ENCODE assay signal across 9 cellular contexts in the genomic region with DNA sequence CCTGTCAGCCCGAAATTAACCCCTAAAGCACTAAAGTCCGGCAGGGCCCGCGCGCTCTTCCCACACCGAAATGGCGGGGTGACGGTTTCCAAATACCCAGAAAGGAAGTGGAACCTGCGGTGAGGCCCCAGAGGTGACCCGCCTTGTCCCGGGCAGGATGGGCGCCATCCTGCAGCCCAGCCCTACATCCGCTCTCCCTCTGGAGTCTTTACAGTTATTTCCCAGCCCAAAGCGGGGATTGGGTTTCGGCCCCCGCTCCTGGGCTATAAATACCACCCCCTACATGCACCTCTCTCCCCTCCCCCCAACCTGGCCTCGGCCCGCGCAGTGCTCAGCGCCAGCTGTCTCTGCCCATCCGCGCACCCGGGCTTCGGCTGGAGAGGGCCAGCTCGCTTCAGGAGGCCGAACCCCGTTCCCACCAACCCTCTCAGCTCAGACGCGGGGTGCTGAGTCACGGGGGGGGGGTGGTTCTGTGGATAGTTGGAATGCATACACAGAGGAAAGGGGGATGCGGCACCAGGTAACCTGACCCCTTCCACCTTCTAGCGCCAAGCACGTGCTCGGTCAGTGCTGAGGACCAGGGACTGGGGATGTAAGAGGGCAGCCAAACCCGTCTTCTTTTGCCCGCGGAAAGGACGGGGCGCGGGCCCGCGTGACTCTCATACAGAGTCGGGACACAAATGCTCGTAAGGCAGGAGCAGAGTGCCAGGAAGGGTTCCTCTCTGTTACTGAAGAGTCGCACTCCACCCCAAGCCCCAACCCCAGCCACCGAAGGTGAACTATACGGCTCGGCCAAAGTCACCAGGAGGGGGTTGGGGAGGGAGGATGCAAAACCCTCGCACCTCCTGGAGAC. TPM values are rescaled to one million over a fixed set of nuclear protein-coding genes. Genes with fewer than 3 reads are reported as not detected.
DNase-seq lines count a peak whose midpoint lies in the region; ATAC-seq and TF ChIP-seq lines count a peak whose summit lies in the region.
"Had no signal": no experiment of that assay in that cellular context is flagged by ENCODE, and none has a peak within 500 bp of the region (broad histone marks: within the 10 kb centered on the region; RNA-seq: fewer than 3 reads in every experiment).

Gene TUBA4B (plus strand): TSS at position 344 of the 853 bp plus-strand sequence. CDS start 165 bp downstream, at position 509.

- no peaks in the 10 kb centered on the region; the same call in 1 of the 2 replicates for H3K36me3 ChIP-seq in Karpas-422 (ENCODE audit: insufficient read depth, low read length)
- peaks cover 35% of the 10 kb centered on the region for H3K36me3 ChIP-seq in WERI-Rb-1

- no peaks in the 10 kb centered on the region for H3K9me3 ChIP-seq in CD4-positive, alpha-beta T cell (ENCODE audit: control insufficient read depth, low read length)
- H3K9me3 ChIP-seq in Karpas-422 (ENCODE audit: low read length), result no peaks in the 10 kb centered on the region
- no peaks in the 10 kb centered on the region for H3K9me3 ChIP-seq in WERI-Rb-1 (ENCODE audit: severe bottlenecking)

- POLR2A ChIA-PET in CD4-positive, alpha-beta T cell (lab: Charles Lee), result interaction anchor here (0.8 to 10.1 kb wide), 17 partner anchors 8 to 857 kb away, joined by 3 to 202 read pairs (median 9); partner anchors contain the start of genes ABCB6, ANKZF1, ATG9A and CNPPD1

- peak within 1 kb of the TSS; percentile 47; the same call in 1 of the 2 replicates for H2AFZ ChIP-seq in Karpas-422 (ENCODE audit: low read length)

- peaks cover 30% of the 10 kb centered on the region for H3K79me2 ChIP-seq in Karpas-422 (ENCODE audit: low read length)

- no peaks in the 10 kb centered on the region for H3K27me3 Mint-ChIP-seq in CD4-positive, alpha-beta T cell
- H3K27me3 Mint-ChIP-seq in dendritic cell treated with granulocyte-macrophage colony-stimulating factor and Interleukin-4, amounts not matched to agents 40 ng/mL and 50 ng/mL, for 4 days, result no peaks in the 10 kb centered on the region

- peaks cover 60% of the 10 kb centered on the region for H3K36me3 Mint-ChIP-seq in CD4-positive, alpha-beta T cell (ENCODE audit: low read depth)
- peaks cover 42% of the 10 kb centered on the region for H3K36me3 Mint-ChIP-seq in dendritic cell treated with granulocyte-macrophage colony-stimulating factor and Interleukin-4, amounts not matched to agents 40 ng/mL and 50 ng/mL, for 4 days (ENCODE audit: low read depth)
- peaks cover 63% of the 10 kb centered on the region for H3K36me3 Mint-ChIP-seq in stimulated activated effector memory CD8-positive, alpha-beta T cell treated with anti-CD3 and anti-CD28 coated beads, Interleukin-12 subunit alpha, Interleukin-12 subunit beta, amount 100 ng/mL, for 72 hours

- peak within 1 kb of the TSS; percentile 96 for H3K27ac Mint-ChIP-seq in CD4-positive, alpha-beta T cell
- peak within 1 kb of the TSS; percentile 47 for H3K27ac Mint-ChIP-seq in dendritic cell treated with granulocyte-macrophage colony-stimulating factor and Interleukin-4, amounts not matched to agents 40 ng/mL and 50 ng/mL, for 4 days
- peak within 1 kb of the TSS; percentile 83 for H3K27ac Mint-ChIP-seq in stimulated activated effector memory CD8-positive, alpha-beta T cell treated with anti-CD3 and anti-CD28 coated beads, Interleukin-12 subunit alpha, Interleukin-12 subunit beta, amount 100 ng/mL, for 72 hours

- ATAC-seq in CD4-positive, alpha-beta T cell (ENCODE audit: poor library complexity), result peak; percentile 22
- ATAC-seq in GM19438 (IDR thresholded peaks at IDR 0.05; ENCODE audit: low read depth, unreplicated experiment), result peak; percentile 14
- ATAC-seq in stimulated activated effector memory CD8-positive, alpha-beta T cell treated with anti-CD3 and anti-CD28 coated beads, Interleukin-12 subunit alpha, Interleukin-12 subunit beta, amount 100 ng/mL, for 72 hours, result peak; percentile 39

- 1 to 3% methylated on average over 33 to 44 of the region's 49 CpGs for WGBS in lower leg skin, 2 donors

- peak within 1 kb of the TSS; percentile 83 for H3K9ac ChIP-seq in Karpas-422 (ENCODE audit: low read length)

- H3K27ac ChIP-seq in CD4-positive, alpha-beta T cell (ENCODE audit: low read depth, low read length), result peak within 1 kb of the TSS; percentile 87
- H3K27ac ChIP-seq in Karpas-422 (ENCODE audit: low read length), result peak within 1 kb of the TSS; percentile 71
- peak within 1 kb of the TSS; percentile 96 for H3K27ac ChIP-seq in WERI-Rb-1

- H3K4me1 Mint-ChIP-seq in CD4-positive, alpha-beta T cell (ENCODE audit: low read depth), result peaks cover 57% of the 10 kb centered on the region
- peaks cover 61% of the 10 kb centered on the region for H3K4me1 Mint-ChIP-seq in dendritic cell treated with granulocyte-macrophage colony-stimulating factor and Interleukin-4, amounts not matched to agents 40 ng/mL and 50 ng/mL, for 4 days (ENCODE audit: low read depth)
- H3K4me1 Mint-ChIP-seq in stimulated activated effector memory CD8-positive, alpha-beta T cell treated with anti-CD3 and anti-CD28 coated beads, Interleukin-12 subunit alpha, Interleukin-12 subunit beta, amount 100 ng/mL, for 72 hours, result peaks cover 60% of the 10 kb centered on the region

- TF ChIP-seq POLR2A in lower leg skin (IDR thresholded peaks at IDR 0.05), result no peak

- H3K9me2 ChIP-seq in Karpas-422 (replicated peaks; ENCODE audit: insufficient read depth, low read length), result no peaks in the 10 kb centered on the region

- no peaks in the 10 kb centered on the region for H3K9me3 Mint-ChIP-seq in CD4-positive, alpha-beta T cell
- H3K9me3 Mint-ChIP-seq in dendritic cell treated with granulocyte-macrophage colony-stimulating factor and Interleukin-4, amounts not matched to agents 40 ng/mL and 50 ng/mL, for 4 days, result no peaks in the 10 kb centered on the region
- no peaks in the 10 kb centered on the region for H3K9me3 Mint-ChIP-seq in stimulated activated effector memory CD8-positive, alpha-beta T cell treated with anti-CD3 and anti-CD28 coated beads, Interleukin-12 subunit alpha, Interleukin-12 subunit beta, amount 100 ng/mL, for 72 hours

- no peaks in the 10 kb centered on the region for H3K27me3 ChIP-seq in CD4-positive, alpha-beta T cell (ENCODE audit: control insufficient read depth, insufficient read depth, low read length)
- H3K27me3 ChIP-seq in Karpas-422 (ENCODE audit: low read length) (no peaks in the 10 kb centered on the region), WERI-Rb-1 (ENCODE audit: insufficient read depth, low read depth, severe bottlenecking) (peaks cover 3% of the 10 kb centered on the region)

- peak within 1 kb of the TSS; percentile 88 for H3K4me2 ChIP-seq in Karpas-422 (ENCODE audit: low read depth, low read length, poor library complexity, severe bottlenecking)

- intact Hi-C loops in CD4-positive, alpha-beta T cell (cut with DNase I, micrococcal nuclease), result loop anchor here (1.0 to 10.0 kb wide), 6 partner anchors 8 to 688 kb away; partner anchors contain the start of genes ABCB6 (in 2 of the 2), CNOT9 (in 1 of the 2), DNAJB2 (in 1 of the 2) and GLB1L (in 1 of the 2)
- intact Hi-C loops in dendritic cell treated with granulocyte-macrophage colony-stimulating factor and Interleukin-4, amounts not matched to agents 40 ng/mL and 50 ng/mL, for 4 days (cut with micrococcal nuclease), result loop anchor here (5.0 kb wide), 1 partner anchor 36 kb away; the partner anchor contains the start of gene ABCB6
- intact Hi-C loops in lower leg skin (cut with DNase I; ENCODE audit: low total_unique reads), result no loop called here

- peaks cover 59% of the 10 kb centered on the region for H3K4me1 ChIP-seq in Karpas-422 (ENCODE audit: low read length)

- H3K4me3 ChIP-seq in Karpas-422 (ENCODE audit: low read length) (peak within 1 kb of the TSS; percentile 92), WERI-Rb-1 (ENCODE audit: low read depth, low read length) (peak within 1 kb of the TSS; percentile 66), lower leg skin (ENCODE audit: low read depth, poor library complexity, severe bottlenecking) (peak within 1 kb of the TSS; percentile 57)

- H3K4me3 Mint-ChIP-seq in CD4-positive, alpha-beta T cell, result peak within 1 kb of the TSS; percentile 88
- peak within 1 kb of the TSS; percentile 86 for H3K4me3 Mint-ChIP-seq in dendritic cell treated with granulocyte-macrophage colony-stimulating factor and Interleukin-4, amounts not matched to agents 40 ng/mL and 50 ng/mL, for 4 days
- H3K4me3 Mint-ChIP-seq in stimulated activated effector memory CD8-positive, alpha-beta T cell treated with anti-CD3 and anti-CD28 coated beads, Interleukin-12 subunit alpha, Interleukin-12 subunit beta, amount 100 ng/mL, for 72 hours, result peak within 1 kb of the TSS; percentile 68

- peak in 6 of 10 experiments; percentile 17 to 51 (median 28) for DNase-seq in CD4-positive, alpha-beta T cell
- DNase-seq in Karpas-422 (peak; percentile 83), WERI-Rb-1 (peak; percentile 87), lower leg skin (ENCODE audit: low spot score in 2 of 2) (peak in 1 of 2 donors; percentile 89), COLO829 (ENCODE audit: low spot score) (no peak)
- peak; percentile 31 to 77 for DNase-seq in stimulated activated effector memory CD8-positive, alpha-beta T cell treated with anti-CD3 and anti-CD28 coated beads, Interleukin-12 subunit alpha, Interleukin-12 subunit beta, amount 100 ng/mL, for 72 hours (ENCODE audit: low spot score in 2 of 2)

- CTCF ChIA-PET in CD4-positive, alpha-beta T cell (lab: Charles Lee), result interaction anchor here (0.6 to 8.4 kb wide), 9 partner anchors 23 to 248 kb away, joined by 3 to 97 read pairs (median 4); partner anchors contain the start of genes ANKZF1, ATG9A, DNAJB2 and NHEJ1

- TF ChIP-seq CTCF in CD4-positive, alpha-beta T cell (IDR thresholded peaks at IDR 0.05), result no peak
- TF ChIP-seq CTCF in WERI-Rb-1 (IDR thresholded peaks at IDR 0.05; ENCODE audit: low read depth, low read length) (no peak), lower leg skin (IDR thresholded peaks at IDR 0.05) (no peak)

- peaks cover 23% of the 10 kb centered on the region; the same call in 1 of the 2 replicates for H4K20me1 ChIP-seq in Karpas-422 (ENCODE audit: insufficient read depth, low read depth, low read length)

RNA-seq across cellular contexts. Expression of gene TUBA4B, which starts in this region (rescaled TPM):
- total RNA-seq in CD4-positive, alpha-beta T cell, result not detected
- not detected in 2 replicates for total RNA-seq in Karpas-422 (2014; rRNA removed; shearing (Covaris generic); ENCODE audit: low replicate concordance)
- not detected for total RNA-seq in lower leg skin
- total RNA-seq: subcutaneous adipose tissue had no signal

Comparison
In these comparisons a context has a peak if more than half of its experiments do, and no peak if none do; other contexts are left out.
1. Peak in DNase-seq, ATAC-seq and H3K27ac ChIP-seq in CD4-positive, alpha-beta T cell; RNA of the gene not detected or under 1 TPM.
2. Peak in DNase-seq, H3K4me3 ChIP-seq, H3K27ac ChIP-seq, H3K9ac ChIP-seq and H3K4me2 ChIP-seq in Karpas-422; RNA of the gene not detected or under 1 TPM.